1 cellular context compared by ENCODE assay signal in genomic region chrX:49710744-49711319, GRCh38.
TF ChIP-seq lines count a peak whose summit lies in the region.

No MANE protein-coding gene starts in this region.

TF ChIP-seq in H1, 55 proteins besides CTCF, POLR2A, EP300 and RAD21 (continued from another document):
- TF ChIP-seq MAFK (IDR thresholded peaks at IDR 0.05; ENCODE audit: low read depth, low read length) (no peak), BACH1 (IDR thresholded peaks at IDR 0.05; ENCODE audit: low read length) (no peak), SIX5 (IDR thresholded peaks at IDR 0.05; ENCODE audit: low read depth, low read length) (no peak), CHD1 (IDR thresholded peaks at IDR 0.05; ENCODE audit: low read depth, low read length) (no peak), EGR1 (IDR thresholded peaks at IDR 0.05; ENCODE audit: borderline replicate concordance, low read depth, low read length) (no peak), TAF1 (IDR thresholded peaks at IDR 0.05; ENCODE audit: low read depth, low read length) (no peak), YY1 (IDR thresholded peaks at IDR 0.05; ENCODE audit: low read depth, low read length) (no peak), JUND (IDR thresholded peaks at IDR 0.05; ENCODE audit: low read length) (no peak), BRCA1 (IDR thresholded peaks at IDR 0.05; ENCODE audit: low read depth, low read length) (no peak), KDM5A (IDR thresholded peaks at IDR 0.05; ENCODE audit: low read length) (no peak), CEBPB (IDR thresholded peaks at IDR 0.05; ENCODE audit: low read depth, low read length) (no peak), GABPA (IDR thresholded peaks at IDR 0.05; ENCODE audit: borderline replicate concordance, insufficient read depth, low read length) (no peak), SUZ12 (IDR thresholded peaks at IDR 0.05; ENCODE audit: low read length) (no peak)
- TF ChIP-seq, protein P1, sequence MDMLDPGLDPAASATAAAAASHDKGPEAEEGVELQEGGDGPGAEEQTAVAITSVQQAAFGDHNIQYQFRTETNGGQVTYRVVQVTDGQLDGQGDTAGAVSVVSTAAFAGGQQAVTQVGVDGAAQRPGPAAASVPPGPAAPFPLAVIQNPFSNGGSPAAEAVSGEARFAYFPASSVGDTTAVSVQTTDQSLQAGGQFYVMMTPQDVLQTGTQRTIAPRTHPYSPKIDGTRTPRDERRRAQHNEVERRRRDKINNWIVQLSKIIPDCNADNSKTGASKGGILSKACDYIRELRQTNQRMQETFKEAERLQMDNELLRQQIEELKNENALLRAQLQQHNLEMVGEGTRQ (IDR thresholded peaks at IDR 0.05; ENCODE audit: low read length): no peak
